1 cellular context compared by ENCODE assay signal in the genomic region with DNA sequence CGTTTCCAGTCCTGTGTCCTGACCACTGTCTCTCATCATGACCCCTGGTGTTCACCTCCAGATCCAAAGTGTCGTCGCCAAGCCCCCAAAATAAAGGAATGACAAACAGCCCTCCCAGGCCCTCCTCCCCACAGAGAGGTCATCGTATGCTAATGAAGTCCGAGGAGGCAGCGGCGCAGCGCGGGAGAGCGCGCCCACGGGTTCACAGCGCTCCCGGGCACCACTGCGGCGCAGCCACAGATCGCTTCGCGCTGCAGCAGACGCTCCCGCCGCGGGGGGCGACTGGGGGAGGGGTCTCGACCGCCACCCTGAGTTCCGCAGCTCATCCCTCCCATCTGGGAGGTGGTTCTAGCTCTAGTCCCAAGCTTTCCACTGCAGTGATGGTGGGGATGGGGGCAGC.
TF ChIP-seq lines count a peak whose summit lies in the region.

No MANE protein-coding gene starts in this region.

TF ChIP-seq in SK-N-SH, 30 proteins besides CTCF, POLR2A, EP300 and RAD21 (continued from another document):
- TF ChIP-seq, protein P1, sequence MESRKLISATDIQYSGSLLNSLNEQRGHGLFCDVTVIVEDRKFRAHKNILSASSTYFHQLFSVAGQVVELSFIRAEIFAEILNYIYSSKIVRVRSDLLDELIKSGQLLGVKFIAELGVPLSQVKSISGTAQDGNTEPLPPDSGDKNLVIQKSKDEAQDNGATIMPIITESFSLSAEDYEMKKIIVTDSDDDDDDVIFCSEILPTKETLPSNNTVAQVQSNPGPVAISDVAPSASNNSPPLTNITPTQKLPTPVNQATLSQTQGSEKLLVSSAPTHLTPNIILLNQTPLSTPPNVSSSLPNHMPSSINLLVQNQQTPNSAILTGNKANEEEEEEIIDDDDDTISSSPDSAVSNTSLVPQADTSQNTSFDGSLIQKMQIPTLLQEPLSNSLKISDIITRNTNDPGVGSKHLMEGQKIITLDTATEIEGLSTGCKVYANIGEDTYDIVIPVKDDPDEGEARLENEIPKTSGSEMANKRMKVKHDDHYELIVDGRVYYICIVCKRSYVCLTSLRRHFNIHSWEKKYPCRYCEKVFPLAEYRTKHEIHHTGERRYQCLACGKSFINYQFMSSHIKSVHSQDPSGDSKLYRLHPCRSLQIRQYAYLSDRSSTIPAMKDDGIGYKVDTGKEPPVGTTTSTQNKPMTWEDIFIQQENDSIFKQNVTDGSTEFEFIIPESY (IDR thresholded peaks at IDR 0.05; ENCODE audit: borderline replicate concordance, low read depth): no peak
- TF ChIP-seq, protein P2, sequence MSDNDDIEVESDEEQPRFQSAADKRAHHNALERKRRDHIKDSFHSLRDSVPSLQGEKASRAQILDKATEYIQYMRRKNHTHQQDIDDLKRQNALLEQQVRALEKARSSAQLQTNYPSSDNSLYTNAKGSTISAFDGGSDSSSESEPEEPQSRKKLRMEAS (IDR thresholded peaks at IDR 0.05; ENCODE audit: low read depth): no peak
- no peak for TF ChIP-seq RXRA (IDR thresholded peaks at IDR 0.05; ENCODE audit: borderline replicate concordance, low read depth)
- no peak for TF ChIP-seq SIN3A (IDR thresholded peaks at IDR 0.05; ENCODE audit: borderline replicate concordance, low read depth, low read length)
- TF ChIP-seq FOXM1 (IDR thresholded peaks at IDR 0.05; ENCODE audit: low read depth): no peak
- TF ChIP-seq EZH2phosphoT487 (IDR thresholded peaks at IDR 0.05; ENCODE audit: borderline replicate concordance, low read depth): no peak
- no peak for TF ChIP-seq MXI1 (IDR thresholded peaks at IDR 0.05; ENCODE audit: low read depth, low read length)
- TF ChIP-seq TCF12 (IDR thresholded peaks at IDR 0.05): no peak
- TF ChIP-seq POLR2AphosphoS5 (IDR thresholded peaks at IDR 0.05; ENCODE audit: low read depth, low read length): no peak
- no peak for TF ChIP-seq JUND (IDR thresholded peaks at IDR 0.05)
- TF ChIP-seq CHD2 (IDR thresholded peaks at IDR 0.05; ENCODE audit: low read length, partially characterized antibody): no peak
- no peak for TF ChIP-seq TAF1 (IDR thresholded peaks at IDR 0.05; ENCODE audit: borderline replicate concordance, low read depth, low read length)
- no peak for TF ChIP-seq REST (IDR thresholded peaks at IDR 0.05; ENCODE audit: low read depth, low read length)
TF ChIP-seq in SK-N-SH: peak in this region for 0.
